ENCODE assay signal across 32 cellular contexts in genomic region chr2:160551259-160551658, GRCh38. TPM values are rescaled to one million over a fixed set of nuclear protein-coding genes. Genes with fewer than 3 reads are reported as not detected.
DNase-seq lines count a peak whose midpoint lies in the region; ATAC-seq and TF ChIP-seq lines count a peak whose summit lies in the region.
"Had no signal": no experiment of that assay in that cellular context is flagged by ENCODE, and none has a peak within 500 bp of the region (broad histone marks: within the 10 kb centered on the region; RNA-seq: fewer than 3 reads in every experiment).

No MANE protein-coding gene starts in this region.

- H3K9me3 ChIP-seq in OCI-LY3 (ENCODE audit: insufficient read depth, low read length): no peaks in the 10 kb centered on the region
- peaks cover 0 to 1% of the 10 kb centered on the region in 2 donors for H3K9me3 ChIP-seq in left lung
- H3K9me3 ChIP-seq: neutrophil had no signal

- H3K4me1 Mint-ChIP-seq in CD14-positive monocyte: peaks cover 32% of the 10 kb centered on the region
- H3K4me1 Mint-ChIP-seq in GM23338: peaks cover 8% of the 10 kb centered on the region

- H2AFZ ChIP-seq in GM23338 (no peak overlapping the region), OCI-LY3 (ENCODE audit: low read depth, low read length) (no peak overlapping the region)
- H2AFZ ChIP-seq: PC-9 had no signal

- H3K27me3 ChIP-seq in GM23338 (ENCODE audit: insufficient read depth): no peaks in the 10 kb centered on the region
- H3K27me3 ChIP-seq in OCI-LY3 (ENCODE audit: low read depth, low read length): no peaks in the 10 kb centered on the region
- H3K27me3 ChIP-seq in left lung: no peaks in the 10 kb centered on the region
- H3K27me3 ChIP-seq: brain microvascular endothelial cell, neutrophil, sigmoid colon had no signal

- no peak overlapping the region for H3K4me3 ChIP-seq in GM23338
- no peak overlapping the region for H3K4me3 ChIP-seq in OCI-LY3 (ENCODE audit: low read length)
- H3K4me3 ChIP-seq in left lung: no peak overlapping the region
- H3K4me3 ChIP-seq: PC-9, psoas muscle, sigmoid colon had no signal

- H3K4me2 ChIP-seq in GM23338 (no peak overlapping the region), OCI-LY3 (ENCODE audit: low read length) (no peak overlapping the region)
- H3K4me2 ChIP-seq: PC-9 had no signal

- intact Hi-C loops in CD14-positive monocyte (cut with micrococcal nuclease) (no loop called here), left lung (cut with DNase I) (no loop called here)

- H3K36me3 ChIP-seq in GM23338 (ENCODE audit: insufficient read depth): no peaks in the 10 kb centered on the region
- no peaks in the 10 kb centered on the region for H3K36me3 ChIP-seq in OCI-LY3 (replicated peaks; ENCODE audit: low read depth, low read length)
- H3K36me3 ChIP-seq in left lung: no peaks in the 10 kb centered on the region
- H3K36me3 ChIP-seq: brain microvascular endothelial cell, neutrophil, sigmoid colon had no signal

- no peaks in the 10 kb centered on the region for H3F3A ChIP-seq in GM23338 (replicated peaks; ENCODE audit: low read depth)

- H3K9me2 ChIP-seq in GM23338 (ENCODE audit: insufficient read depth): no peaks in the 10 kb centered on the region

- H3K9ac ChIP-seq in OCI-LY3 (ENCODE audit: low read length): no peak overlapping the region

- H3K27ac ChIP-seq in GM23338 (ENCODE audit: low read depth): no peak overlapping the region
- H3K27ac ChIP-seq in OCI-LY3 (ENCODE audit: low read length): no peak overlapping the region
- no peak overlapping the region for H3K27ac ChIP-seq in left lung
- H3K27ac ChIP-seq: brain microvascular endothelial cell, HL-60, neutrophil, PC-9, psoas muscle, sigmoid colon had no signal

- ATAC-seq in GM23338 (no peak), left lung (peak; percentile 56), GM18520 (IDR thresholded peaks at IDR 0.05; ENCODE audit: unreplicated experiment) (no peak)
- ATAC-seq: psoas muscle; stimulated activated effector memory CD8-positive, alpha-beta T cell treated with anti-CD3 and anti-CD28 coated beads, Interleukin-12 subunit alpha, Interleukin-12 subunit beta, amount 100 ng/mL, for 72 hours; T-cell had no signal

- H3K27me3 Mint-ChIP-seq in CD14-positive monocyte (ENCODE audit: low read depth in 3 of 3): no peaks in the 10 kb centered on the region
- no peaks in the 10 kb centered on the region for H3K27me3 Mint-ChIP-seq in GM23338 (ENCODE audit: insufficient read depth, low read depth, poor library complexity)
- H3K27me3 Mint-ChIP-seq: CD4-positive, alpha-beta T cell; T-cell; type B pancreatic cell had no signal

- H4K20me1 ChIP-seq in GM23338 (replicated peaks; ENCODE audit: insufficient read depth): no peaks in the 10 kb centered on the region
- no peaks in the 10 kb centered on the region for H4K20me1 ChIP-seq in OCI-LY3 (ENCODE audit: insufficient read depth, low read length)

- peak overlapping the region; percentile 85 to 95 (median 93) for H3K27ac Mint-ChIP-seq in CD14-positive monocyte
- no peak overlapping the region for H3K27ac Mint-ChIP-seq in GM23338
- H3K27ac Mint-ChIP-seq: activated T-helper 1 cell treated with anti-CD3 and anti-CD28 coated beads, Interleukin-12 subunit alpha, Interleukin-12 subunit beta, Interleukin-2, Interleukin-4 antibody, amounts not matched to agents 30 ng/mL and 10 ng/mL and 1 ng/mL, durations not matched to agents 14 hours and 24 hours and 36 hours; CD4-positive, alpha-beta T cell; HFFc6; stimulated activated effector memory CD8-positive, alpha-beta T cell treated with anti-CD3 and anti-CD28 coated beads, Interleukin-12 subunit alpha, Interleukin-12 subunit beta, amount 100 ng/mL, for 72 hours; T-cell; type B pancreatic cell had no signal

- no peaks in the 10 kb centered on the region for H3K79me2 ChIP-seq in GM23338 (replicated peaks; ENCODE audit: insufficient read depth)
- H3K79me2 ChIP-seq in OCI-LY3 (ENCODE audit: low read length): no peaks in the 10 kb centered on the region

- H3K9me3 Mint-ChIP-seq in CD14-positive monocyte (peaks cover 0 to 6% (median 0%) of the 10 kb centered on the region in 7 donors), GM23338 (no peaks in the 10 kb centered on the region)
- H3K9me3 Mint-ChIP-seq: stimulated activated effector memory CD8-positive, alpha-beta T cell treated with anti-CD3 and anti-CD28 coated beads, Interleukin-12 subunit alpha, Interleukin-12 subunit beta, amount 100 ng/mL, for 72 hours; type B pancreatic cell had no signal

- H3K4me3 Mint-ChIP-seq in CD14-positive monocyte (peak overlapping the region; percentile 71 to 94), GM23338 (no peak overlapping the region)
- H3K4me3 Mint-ChIP-seq: activated T-helper 1 cell treated with anti-CD3 and anti-CD28 coated beads, Interleukin-12 subunit alpha, Interleukin-12 subunit beta, Interleukin-2, Interleukin-4 antibody, amounts not matched to agents 30 ng/mL and 10 ng/mL and 1 ng/mL, durations not matched to agents 14 hours and 24 hours and 36 hours; CD4-positive, alpha-beta T cell; HFFc6; stimulated activated effector memory CD8-positive, alpha-beta T cell treated with anti-CD3 and anti-CD28 coated beads, Interleukin-12 subunit alpha, Interleukin-12 subunit beta, amount 100 ng/mL, for 72 hours; T-cell; type B pancreatic cell had no signal

- no peak for TF ChIP-seq CTCF in CD14-positive monocyte (IDR thresholded peaks at IDR 0.05)
- TF ChIP-seq CTCF in GM23338 (conservative IDR thresholded peaks at IDR 0.05; ENCODE audit: low read depth in 2 of 2): no peak
- TF ChIP-seq CTCF in OCI-LY3 (IDR thresholded peaks at IDR 0.05; ENCODE audit: low read depth, low read length): peak; percentile 47
- TF ChIP-seq CTCF in left lung (IDR thresholded peaks at IDR 0.05): no peak

- H3K36me3 Mint-ChIP-seq in CD14-positive monocyte (peaks cover 2 to 5% of the 10 kb centered on the region in 2 donors), GM23338 (ENCODE audit: low read depth) (no peaks in the 10 kb centered on the region)
- H3K36me3 Mint-ChIP-seq: stimulated activated effector memory CD8-positive, alpha-beta T cell treated with anti-CD3 and anti-CD28 coated beads, Interleukin-12 subunit alpha, Interleukin-12 subunit beta, amount 100 ng/mL, for 72 hours; T-cell; type B pancreatic cell had no signal

- H3K4me1 ChIP-seq in GM23338 (ENCODE audit: insufficient read depth): peaks cover 9% of the 10 kb centered on the region; the same call in 1 of the 2 replicates
- peaks cover 3% of the 10 kb centered on the region; the same call in 1 of the 2 replicates for H3K4me1 ChIP-seq in OCI-LY3 (ENCODE audit: low read length)
- H3K4me1 ChIP-seq in left lung: peaks cover 0 to 6% of the 10 kb centered on the region in 2 donors
- H3K4me1 ChIP-seq: psoas muscle, sigmoid colon had no signal

- DNase-seq in CD14-positive monocyte (ENCODE audit: low spot score): no peak
- peak; percentile 9 for DNase-seq in GM23338 (ENCODE audit: low spot score)
- DNase-seq in left lung: no peak
- DNase-seq in cortex of kidney (lab: John Stamatoyannopoulos, UW): no peak
- no peak for DNase-seq in middle frontal gyrus (ENCODE audit: extremely low spot score, low spot score)
- DNase-seq: activated CD4-positive, alpha-beta T cell treated with anti-CD3 and anti-CD28 coated beads, Interleukin-2, amount 50 U/mL, for 48 hours; activated CD8-positive, alpha-beta memory T cell treated with anti-CD3 and anti-CD28 coated beads, Interleukin-2, amount 50 U/mL, for 4 hours; activated naive CD4-positive, alpha-beta T cell treated with anti-CD3 and anti-CD28 coated beads, Interleukin-2, amount 50 U/mL, for 16 hours; amniotic stem cell; brain microvascular endothelial cell; CD4-positive, alpha-beta T cell; glutamatergic neuron; HFFc6; kidney glomerular epithelial cell; NCI-H1417; NCI-H2081 treated with DMSO at 0.1 percent for 48 hours; NCI-H226; NCI-H69; PC-9; psoas muscle; SHP77 treated with DMSO at 0.1 percent for 48 hours; sigmoid colon; stimulated activated CD4-positive, alpha-beta T cell treated with anti-CD3 and anti-CD28 coated beads, Interleukin-4, amount 100 ng/mL, for 24 hours; substantia nigra; T-cell had no signal

TF ChIP-seq in GM23338, 12 proteins besides CTCF, POLR2A, EP300 and RAD21:
- TF ChIP-seq, protein P1, sequence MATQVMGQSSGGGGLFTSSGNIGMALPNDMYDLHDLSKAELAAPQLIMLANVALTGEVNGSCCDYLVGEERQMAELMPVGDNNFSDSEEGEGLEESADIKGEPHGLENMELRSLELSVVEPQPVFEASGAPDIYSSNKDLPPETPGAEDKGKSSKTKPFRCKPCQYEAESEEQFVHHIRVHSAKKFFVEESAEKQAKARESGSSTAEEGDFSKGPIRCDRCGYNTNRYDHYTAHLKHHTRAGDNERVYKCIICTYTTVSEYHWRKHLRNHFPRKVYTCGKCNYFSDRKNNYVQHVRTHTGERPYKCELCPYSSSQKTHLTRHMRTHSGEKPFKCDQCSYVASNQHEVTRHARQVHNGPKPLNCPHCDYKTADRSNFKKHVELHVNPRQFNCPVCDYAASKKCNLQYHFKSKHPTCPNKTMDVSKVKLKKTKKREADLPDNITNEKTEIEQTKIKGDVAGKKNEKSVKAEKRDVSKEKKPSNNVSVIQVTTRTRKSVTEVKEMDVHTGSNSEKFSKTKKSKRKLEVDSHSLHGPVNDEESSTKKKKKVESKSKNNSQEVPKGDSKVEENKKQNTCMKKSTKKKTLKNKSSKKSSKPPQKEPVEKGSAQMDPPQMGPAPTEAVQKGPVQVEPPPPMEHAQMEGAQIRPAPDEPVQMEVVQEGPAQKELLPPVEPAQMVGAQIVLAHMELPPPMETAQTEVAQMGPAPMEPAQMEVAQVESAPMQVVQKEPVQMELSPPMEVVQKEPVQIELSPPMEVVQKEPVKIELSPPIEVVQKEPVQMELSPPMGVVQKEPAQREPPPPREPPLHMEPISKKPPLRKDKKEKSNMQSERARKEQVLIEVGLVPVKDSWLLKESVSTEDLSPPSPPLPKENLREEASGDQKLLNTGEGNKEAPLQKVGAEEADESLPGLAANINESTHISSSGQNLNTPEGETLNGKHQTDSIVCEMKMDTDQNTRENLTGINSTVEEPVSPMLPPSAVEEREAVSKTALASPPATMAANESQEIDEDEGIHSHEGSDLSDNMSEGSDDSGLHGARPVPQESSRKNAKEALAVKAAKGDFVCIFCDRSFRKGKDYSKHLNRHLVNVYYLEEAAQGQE (IDR thresholded peaks at IDR 0.05; ENCODE audit: unreplicated experiment): no peak

RNA-seq across cellular contexts. Expression of gene RBMS1, which starts 57.7 kb away (rescaled TPM):
- polyA plus RNA-seq in CD14-positive monocyte (10 to 100 TPM; 89.4 to 91.2 TPM), GM23338 (2016; fragmentation: Nextera tagmentation; extraction: Ambion mirVana) (94.8 and 111 TPM in 2 replicates)
- 47.6 and 55.5 TPM in 2 replicates for total RNA-seq in GM23338 (2014; rRNA removed; shearing (Covaris generic))
- 100 to 1,000 TPM in 1 of 2 donors, 10 to 100 TPM in 1; 91.7 to 119 TPM for total RNA-seq in left lung
